Comparison of ENCODE assay signal across 1 cellular context in genomic region chr3:18481946-18482548, GRCh38.
TF ChIP-seq lines count a peak whose summit lies in the region.

No MANE protein-coding gene starts in this region.

TF ChIP-seq in WTC11, 78 proteins besides CTCF, POLR2A, EP300 and RAD21 (continued from another document):
- TF ChIP-seq ARID4B (CRISPR knock-in tag; IDR thresholded peaks at IDR 0.05; ENCODE audit: borderline replicate concordance) = no peak
- no peak for TF ChIP-seq SMAD4 (CRISPR knock-in tag; IDR thresholded peaks at IDR 0.05)
- no peak for TF ChIP-seq MLX (CRISPR knock-in tag; IDR thresholded peaks at IDR 0.05)
- TF ChIP-seq ZNF425 (CRISPR knock-in tag; conservative IDR thresholded peaks at IDR 0.05) = no peak
- no peak for TF ChIP-seq HMGXB4 (CRISPR knock-in tag; IDR thresholded peaks at IDR 0.05)
- no peak for TF ChIP-seq NFYB (CRISPR knock-in tag; conservative IDR thresholded peaks at IDR 0.05; ENCODE audit: low read depth)
- TF ChIP-seq ZNF532 (CRISPR knock-in tag; IDR thresholded peaks at IDR 0.05; ENCODE audit: borderline replicate concordance) = no peak
- TF ChIP-seq ZNF317 (CRISPR knock-in tag; IDR thresholded peaks at IDR 0.05; ENCODE audit: borderline replicate concordance, low read depth) = no peak
